8 cellular contexts compared by ENCODE assay signal in genomic region chr9:113516840-113517577, GRCh38. TPM values are rescaled to one million over a fixed set of nuclear protein-coding genes. Genes with fewer than 3 reads are reported as not detected.
A peak's percentile ranks its signal among the peaks of the same experiment; 100 is the strongest.
DNase-seq lines count a peak whose midpoint lies in the region; ATAC-seq and TF ChIP-seq lines count a peak whose summit lies in the region.

No MANE protein-coding gene starts in this region.

- H3K27ac Mint-ChIP-seq in activated naive CD8-positive, alpha-beta T cell: peak overlapping the region; percentile 96

- peaks cover 4% of the 10 kb centered on the region for H3K36me3 Mint-ChIP-seq in activated naive CD8-positive, alpha-beta T cell

- H3K36me3 ChIP-seq in SJSA1: no peaks in the 10 kb centered on the region

- H3K27ac ChIP-seq in SJSA1 (peak overlapping the region; percentile 18; the same call in 1 of the 2 replicates), foreskin keratinocyte (no peak overlapping the region)

- peak overlapping the region; percentile 92 for H3K4me3 Mint-ChIP-seq in activated naive CD8-positive, alpha-beta T cell

- no peaks in the 10 kb centered on the region for H3K9me3 ChIP-seq in SJSA1 (replicated peaks)

- TF ChIP-seq CTCF in foreskin keratinocyte (conservative IDR thresholded peaks at IDR 0.05): no peak

- H3K9me3 Mint-ChIP-seq in activated naive CD8-positive, alpha-beta T cell (ENCODE audit: low read depth): no peaks in the 10 kb centered on the region

- no peaks in the 10 kb centered on the region for H3K27me3 ChIP-seq in SJSA1 (replicated peaks)
- H3K27me3 ChIP-seq in foreskin keratinocyte: peaks cover 6% of the 10 kb centered on the region

- H3K4me3 ChIP-seq in SJSA1: no peak overlapping the region

- ATAC-seq in GM18861 (IDR thresholded peaks at IDR 0.05; ENCODE audit: unreplicated experiment) (peak; percentile 81), HG02943 (IDR thresholded peaks at IDR 0.05; ENCODE audit: low read depth, unreplicated experiment) (peak; percentile 95), foreskin keratinocyte (no peak)

- H3K27me3 Mint-ChIP-seq in activated naive CD8-positive, alpha-beta T cell: no peaks in the 10 kb centered on the region

- peaks cover 89% of the 10 kb centered on the region for H3K4me1 Mint-ChIP-seq in activated naive CD8-positive, alpha-beta T cell (ENCODE audit: low read depth)

- DNase-seq in SJSA1 (ENCODE audit: low read depth in 1 of 2, low spot score in 2 of 2): no peak
- peak; percentile 29 to 50 for DNase-seq in stimulated activated CD4-positive, alpha-beta T cell treated with anti-CD3 and anti-CD28 coated beads, Interleukin-1b, Interleukin-23, amount 100 ng/mL, for 1 hour (ENCODE audit: low read depth in 2 of 2)
- no peak for DNase-seq in foreskin keratinocyte
- no peak for DNase-seq in NCI-H526 treated with DMSO at 0.1 percent for 48 hours (lab: John Stamatoyannopoulos, UW)
- DNase-seq in NCI-H2196 treated with DMSO at 0.1 percent for 48 hours (lab: John Stamatoyannopoulos, UW; ENCODE audit: unreplicated experiment): no peak

- H3K4me1 ChIP-seq in SJSA1 (replicated peaks) (peaks cover 32% of the 10 kb centered on the region), foreskin keratinocyte (no peaks in the 10 kb centered on the region)

RNA-seq across cellular contexts. Expression of gene RGS3, which starts 53.5 kb away (rescaled TPM):
- 49.0 and 54.8 TPM in 2 replicates for total RNA-seq in SJSA1 (2014; rRNA removed; shearing (Covaris generic))
- total RNA-seq in foreskin keratinocyte: 24.9 and 38.9 TPM in 2 replicates
- 22.3 and 36.0 TPM in 2 replicates for polyA plus RNA-seq in foreskin keratinocyte

Comparison
In these comparisons a context has a peak if more than half of its experiments do, and no peak if none do; other contexts are left out.
1. DNase-seq: peak in stimulated activated CD4-positive, alpha-beta T cell treated with anti-CD3 and anti-CD28 coated beads, Interleukin-1b, Interleukin-23, amount 100 ng/mL, for 1 hour (2 of 2); none in SJSA1 (0 of 2), foreskin keratinocyte (0 of 2), NCI-H526 treated with DMSO at 0.1 percent for 48 hours (single experiment) and NCI-H2196 treated with DMSO at 0.1 percent for 48 hours (single experiment).